ENCODE assay signal across 1 cellular context in the genomic region with DNA sequence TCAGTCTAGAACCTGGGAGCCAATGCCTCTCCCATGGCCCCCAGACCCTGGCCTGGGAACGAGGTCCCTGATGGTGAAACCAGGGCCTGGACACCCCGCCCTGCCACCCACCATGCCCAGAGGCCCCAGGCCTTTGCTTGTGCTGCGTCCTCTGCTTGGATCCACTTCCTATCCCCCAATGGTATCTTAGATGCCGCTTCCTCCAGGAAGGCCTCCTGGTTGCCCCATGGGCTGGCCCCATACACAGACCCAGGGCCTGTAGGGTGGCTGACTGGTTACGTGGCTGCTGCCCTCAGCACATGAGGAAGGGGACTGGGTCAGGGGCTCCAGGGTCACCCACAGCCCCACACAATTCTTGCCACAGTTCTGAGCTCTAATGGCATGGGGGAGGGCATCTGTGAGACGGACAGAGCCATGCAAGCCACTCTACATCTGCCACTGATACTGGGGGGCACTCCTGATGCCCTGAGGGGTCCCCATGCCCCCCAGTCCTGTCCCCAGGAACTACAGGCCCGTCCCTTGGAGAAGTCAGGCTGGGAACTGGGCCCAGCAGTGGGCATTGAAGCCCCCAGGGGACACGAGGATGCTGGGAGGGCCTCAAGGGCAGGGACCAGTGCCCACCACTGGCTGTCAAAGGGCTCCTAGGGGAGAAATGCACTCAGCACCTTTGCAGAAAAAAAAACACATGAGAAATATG.
TF ChIP-seq lines count a peak whose summit lies in the region.

No MANE protein-coding gene starts in this region.

TF ChIP-seq in GM12878, 131 proteins besides CTCF, POLR2A, EP300 and RAD21:
- TF ChIP-seq TCF12 (IDR thresholded peaks at IDR 0.05; ENCODE audit: low read depth, low read length): no peak
- peak; percentile 21; the same call in 1 of the 2 replicates for TF ChIP-seq POLR2AphosphoS2 (IDR thresholded peaks at IDR 0.05; ENCODE audit: low read depth, low read length)
